ENCODE assay signal across 1 cellular context in genomic region chr14:74296037-74296467, GRCh38.
A peak's percentile ranks its signal among the peaks of the same experiment; 100 is the strongest.
TF ChIP-seq lines count a peak whose summit lies in the region.

No MANE protein-coding gene starts in this region.

TF ChIP-seq in HepG2, 621 proteins besides CTCF, POLR2A, EP300 and RAD21 (continues in another document):
- TF ChIP-seq HOXA9 (CRISPR knock-in tag; IDR thresholded peaks at IDR 0.05; ENCODE audit: borderline replicate concordance) (peak; percentile 69; the same call in 1 of the 2 replicates), THAP8 (CRISPR knock-in tag; IDR thresholded peaks at IDR 0.05; ENCODE audit: borderline replicate concordance) (no peak), TRIM24 (CRISPR knock-in tag; IDR thresholded peaks at IDR 0.05) (no peak), YY1 (IDR thresholded peaks at IDR 0.05; ENCODE audit: insufficient read depth, insufficient replicate concordance, low read depth, low read length) (no peak), ZNF777 (CRISPR knock-in tag; IDR thresholded peaks at IDR 0.05) (no peak), ELF4 (CRISPR knock-in tag; IDR thresholded peaks at IDR 0.05; ENCODE audit: borderline replicate concordance) (no peak), ZNF124 (CRISPR knock-in tag; IDR thresholded peaks at IDR 0.05) (no peak), NFKB2 (CRISPR knock-in tag; IDR thresholded peaks at IDR 0.05; ENCODE audit: borderline replicate concordance) (0 out of 2 replicates have a peak, but pooled peaks have one; percentile 52), IRF2 (CRISPR knock-in tag; IDR thresholded peaks at IDR 0.05) (peak; percentile 57; the same call in 1 of the 2 replicates), ZSCAN5A (CRISPR knock-in tag; IDR thresholded peaks at IDR 0.05; ENCODE audit: borderline replicate concordance) (no peak), ISL2 (CRISPR knock-in tag; IDR thresholded peaks at IDR 0.05) (no peak), LRRFIP1 (CRISPR knock-in tag; conservative IDR thresholded peaks at IDR 0.05) (no peak), ZNF562 (CRISPR knock-in tag; IDR thresholded peaks at IDR 0.05; ENCODE audit: borderline replicate concordance) (no peak), SMARCE1 (IDR thresholded peaks at IDR 0.05; ENCODE audit: borderline replicate concordance) (no peak), ZNF563 (CRISPR knock-in tag; IDR thresholded peaks at IDR 0.05) (peak; percentile 56; the same call in 1 of the 2 replicates), ZBTB14 (CRISPR knock-in tag; IDR thresholded peaks at IDR 0.05) (no peak), MYPOP (CRISPR knock-in tag; IDR thresholded peaks at IDR 0.05) (no peak), SOX6 (IDR thresholded peaks at IDR 0.05) (no peak), SOX6 (CRISPR knock-in tag; IDR thresholded peaks at IDR 0.05) (peak; percentile 51), RXRB (CRISPR knock-in tag; IDR thresholded peaks at IDR 0.05; ENCODE audit: borderline replicate concordance) (peak; percentile 76), ZNF350 (CRISPR knock-in tag; IDR thresholded peaks at IDR 0.05; ENCODE audit: borderline replicate concordance, low read depth) (peak; percentile 49; the same call in 1 of the 2 replicates), MIER3 (CRISPR knock-in tag; IDR thresholded peaks at IDR 0.05; ENCODE audit: borderline replicate concordance) (0 out of 2 replicates have a peak, but pooled peaks have one; percentile 37), BHLHE40 (IDR thresholded peaks at IDR 0.05; ENCODE audit: low read length) (peak; percentile 60), STAT5B (CRISPR knock-in tag; IDR thresholded peaks at IDR 0.05) (no peak), DZIP1 (CRISPR knock-in tag; IDR thresholded peaks at IDR 0.05) (no peak), HMGXB4 (CRISPR knock-in tag; IDR thresholded peaks at IDR 0.05; ENCODE audit: borderline replicate concordance in 1 of 2, low read depth in 1 of 2) (0 out of 4 replicates have a peak, but pooled peaks of 1 of the 2 experiments have one; percentile 35), ZNF317 (CRISPR knock-in tag; IDR thresholded peaks at IDR 0.05) (peak; percentile 80), TFAP4 (IDR thresholded peaks at IDR 0.05; ENCODE audit: borderline replicate concordance, low read depth) (no peak), ZNF281 (CRISPR knock-in tag; IDR thresholded peaks at IDR 0.05; ENCODE audit: borderline replicate concordance) (no peak), NFYB (CRISPR knock-in tag; IDR thresholded peaks at IDR 0.05) (no peak), MEF2D (CRISPR knock-in tag; IDR thresholded peaks at IDR 0.05) (peak; percentile 80), ZNF383 (CRISPR knock-in tag; IDR thresholded peaks at IDR 0.05; ENCODE audit: borderline replicate concordance) (no peak), SUZ12 (IDR thresholded peaks at IDR 0.05; ENCODE audit: low read depth, low read length) (no peak), NFIC (IDR thresholded peaks at IDR 0.05; ENCODE audit: low read length) (no peak), TAF1 (CRISPR knock-in tag; IDR thresholded peaks at IDR 0.05) (no peak), SP4 (CRISPR knock-in tag; IDR thresholded peaks at IDR 0.05) (peak; percentile 64), ZNF883 (CRISPR knock-in tag; IDR thresholded peaks at IDR 0.05; ENCODE audit: not compliant biosample characterization) (peak; percentile 59), SRSF9 (IDR thresholded peaks at IDR 0.05; ENCODE audit: borderline replicate concordance, insufficient read depth, low read depth, low read length, poor library complexity, severe bottlenecking) (no peak), ZNF296 (CRISPR knock-in tag; conservative IDR thresholded peaks at IDR 0.05) (no peak), CENPT (CRISPR knock-in tag; IDR thresholded peaks at IDR 0.05; ENCODE audit: low read depth) (no peak), HNF1B (CRISPR knock-in tag; IDR thresholded peaks at IDR 0.05) (peak; percentile 75), ARNT2 (CRISPR knock-in tag; IDR thresholded peaks at IDR 0.05; ENCODE audit: low read depth) (0 out of 2 replicates have a peak, but pooled peaks have one; percentile 46), KLF13 (CRISPR knock-in tag; IDR thresholded peaks at IDR 0.05) (no peak), POGZ (CRISPR knock-in tag; IDR thresholded peaks at IDR 0.05) (peak; percentile 71), ZKSCAN5 (CRISPR knock-in tag; IDR thresholded peaks at IDR 0.05) (0 out of 2 replicates have a peak, but pooled peaks have one; percentile 40)
